ENCODE assay signal across 8 cellular contexts in genomic region chr21:46295996-46296752, GRCh38. TPM values are rescaled to one million over a fixed set of nuclear protein-coding genes. Genes with fewer than 3 reads are reported as not detected.
DNase-seq lines count a peak whose midpoint lies in the region; ATAC-seq and TF ChIP-seq lines count a peak whose summit lies in the region.

No MANE protein-coding gene starts in this region.

- peaks cover 16% of the 10 kb centered on the region; the same call in 1 of the 2 replicates for H3K36me3 ChIP-seq in ACC112 (ENCODE audit: insufficient read depth, low read length)
- H3K36me3 ChIP-seq in fibroblast of lung (ENCODE audit: control insufficient read depth, insufficient read depth, low read length) = peaks cover 5% of the 10 kb centered on the region
- H3K36me3 ChIP-seq in ovary = no peaks in the 10 kb centered on the region
- no peaks in the 10 kb centered on the region for H3K36me3 ChIP-seq in urinary bladder (ENCODE audit: insufficient read depth)
- no peaks in the 10 kb centered on the region for H3K36me3 ChIP-seq in PC-9 (ENCODE audit: low read depth)

- H3K27ac ChIP-seq in ACC112 (ENCODE audit: low read depth, low read length) (peak overlapping the region; percentile 71), fibroblast of lung (ENCODE audit: insufficient read depth, low read length) (no peak overlapping the region), ovary (peak overlapping the region in 1 of 2 donors; percentile 61), urinary bladder (ENCODE audit: low read depth) (peak overlapping the region; percentile 48), PC-9 (no peak overlapping the region)

- CTCF ChIA-PET in Calu3 (lab: Charles Lee) (no interaction called here), PC-9 (lab: Charles Lee) (no interaction called here)

- H3F3A ChIP-seq in PC-9 (ENCODE audit: insufficient read depth, low read depth) = no peaks in the 10 kb centered on the region

- H4K20me1 ChIP-seq in fibroblast of lung (ENCODE audit: control insufficient read depth, extremely low read depth, insufficient read depth, low read length) = no peaks in the 10 kb centered on the region
- H4K20me1 ChIP-seq in PC-9 (ENCODE audit: insufficient read depth) = no peaks in the 10 kb centered on the region

- no peak overlapping the region for H2AFZ ChIP-seq in ACC112 (ENCODE audit: low read length, unreplicated experiment)
- no peak overlapping the region for H2AFZ ChIP-seq in fibroblast of lung (ENCODE audit: low read length)
- H2AFZ ChIP-seq in PC-9 = no peak overlapping the region

- H3K27me3 ChIP-seq in ACC112 (ENCODE audit: insufficient read depth, low read length) (no peaks in the 10 kb centered on the region), fibroblast of lung (ENCODE audit: control insufficient read depth, insufficient read depth, low read length) (no peaks in the 10 kb centered on the region), ovary (no peaks in the 10 kb centered on the region), PC-9 (ENCODE audit: insufficient read depth, low read depth) (no peaks in the 10 kb centered on the region)

- no peak overlapping the region for H3K27ac Mint-ChIP-seq in Calu3 (ENCODE audit: unreplicated experiment)

- BruUV-seq in Calu3 (replicated peaks; lab: Mats Ljungman, UMichigan) (no TSS peak), PC-9 (replicated peaks; lab: Mats Ljungman, UMichigan) (no TSS peak)

- H3K27me3 Mint-ChIP-seq in Calu3 (ENCODE audit: unreplicated experiment) = no peaks in the 10 kb centered on the region

- peak overlapping the region; percentile 62 for H3K4me3 ChIP-seq in ACC112 (ENCODE audit: low read depth, low read length)
- no peak overlapping the region for H3K4me3 ChIP-seq in fibroblast of lung (replicated peaks in 1 of 4; ENCODE audit: control extremely low read depth in 1 of 4, insufficient read depth in 1 of 4, low read depth in 3 of 4, low read length in 4 of 4)
- no peak overlapping the region for H3K4me3 ChIP-seq in ovary
- H3K4me3 ChIP-seq in urinary bladder (ENCODE audit: low read depth, low read length) = peak overlapping the region; percentile 5
- no peak overlapping the region for H3K4me3 ChIP-seq in PC-9

- H3K36me3 Mint-ChIP-seq in Calu3 (ENCODE audit: insufficient read depth, unreplicated experiment) = peaks cover 32% of the 10 kb centered on the region

- H3K4me1 ChIP-seq in ACC112 (ENCODE audit: control insufficient read depth, insufficient read depth, low read length, unreplicated experiment) (peaks cover 22% of the 10 kb centered on the region), fibroblast of lung (ENCODE audit: control insufficient read depth, extremely low read depth, insufficient read depth, low read length) (peaks cover 9% of the 10 kb centered on the region), ovary (ENCODE audit: insufficient read depth) (peaks cover 8% of the 10 kb centered on the region), urinary bladder (ENCODE audit: insufficient read depth) (no peaks in the 10 kb centered on the region), PC-9 (replicated peaks; ENCODE audit: insufficient read depth) (no peaks in the 10 kb centered on the region)

- TF ChIP-seq CTCF in fibroblast of lung (conservative IDR thresholded peaks at IDR 0.05 in 1 of 2, IDR thresholded peaks at IDR 0.05 in 1 of 2; ENCODE audit: low read depth in 1 of 2, low read length in 2 of 2) = no peak
- TF ChIP-seq CTCF in ovary (IDR thresholded peaks at IDR 0.05) = no peak
- no peak for TF ChIP-seq CTCF in Calu3 (IDR thresholded peaks at IDR 0.05; ENCODE audit: unreplicated experiment)
- no peak for TF ChIP-seq CTCF in PC-9 (conservative IDR thresholded peaks at IDR 0.05)

- H3K9ac ChIP-seq in fibroblast of lung (ENCODE audit: insufficient read depth, low read length) = no peak overlapping the region

- ATAC-seq in HG02642 (IDR thresholded peaks at IDR 0.05; ENCODE audit: poor library complexity, unreplicated experiment) = peak; percentile 78

- H3K9me3 ChIP-seq in fibroblast of lung (ENCODE audit: control insufficient read depth, insufficient read depth, low read depth, low read length) (no peaks in the 10 kb centered on the region), ovary (no peaks in the 10 kb centered on the region), PC-9 (ENCODE audit: insufficient read depth, low read depth) (no peaks in the 10 kb centered on the region)

- DNase-seq in activated CD4-positive, alpha-beta T cell treated with anti-CD3 and anti-CD28 coated beads, Interleukin-2, amount 50 U/mL, for 48 hours = peak; percentile 70 to 74
- peak; percentile 40 to 76 for DNase-seq in fibroblast of lung (ENCODE audit: low read depth in 2 of 2)
- peak; percentile 73 to 85 (median 82) for DNase-seq in ovary
- no peak for DNase-seq in Calu3
- no peak for DNase-seq in PC-9

- TF ChIP-seq POLR2A in ovary (IDR thresholded peaks at IDR 0.05) = no peak

- POLR2A ChIA-PET in PC-9 (lab: Charles Lee; ENCODE audit: unreplicated experiment) = no interaction called here

- H3K79me2 ChIP-seq in ACC112 (ENCODE audit: control insufficient read depth, insufficient read depth, low read length, unreplicated experiment) = no peaks in the 10 kb centered on the region
- no peaks in the 10 kb centered on the region for H3K79me2 ChIP-seq in fibroblast of lung (ENCODE audit: control insufficient read depth, insufficient read depth, low read length)
- no peaks in the 10 kb centered on the region for H3K79me2 ChIP-seq in PC-9 (ENCODE audit: low read depth)

- no peak overlapping the region for H3K4me3 Mint-ChIP-seq in Calu3 (ENCODE audit: low read depth, unreplicated experiment)

- intact Hi-C loops in ovary (cut with DNase I) = no loop called here
- intact Hi-C loops in Calu3 (cut with micrococcal nuclease; ENCODE audit: unreplicated experiment) = no loop called here
- intact Hi-C loops in PC-9 (cut with micrococcal nuclease; ENCODE audit: unreplicated experiment) = no loop called here

- no peaks in the 10 kb centered on the region for H3K9me3 Mint-ChIP-seq in Calu3 (ENCODE audit: low read depth, unreplicated experiment)

- no peak for TF ChIP-seq EP300 in ovary (IDR thresholded peaks at IDR 0.05)

- H3K9me2 ChIP-seq in PC-9 (ENCODE audit: insufficient read depth) = no peaks in the 10 kb centered on the region

- 13 to 35% (median 30%) methylated on average over 28 to 29 of the region's 29 CpGs for WGBS in ovary, 3 donors
- WGBS in urinary bladder = 43% methylated on average over 29 of the region's 29 CpGs

- no peaks in the 10 kb centered on the region for H3K4me1 Mint-ChIP-seq in Calu3 (ENCODE audit: low read depth, unreplicated experiment)

- H3K4me2 ChIP-seq in fibroblast of lung (ENCODE audit: extremely low read depth, insufficient read depth, low read length) = peak overlapping the region; percentile 23
- no peak overlapping the region for H3K4me2 ChIP-seq in PC-9

RNA-seq across cellular contexts. Expression of gene YBEY, which starts 10.0 kb away (rescaled TPM):
- total RNA-seq in fibroblast of lung (15.9 and 23.6 TPM in 2 replicates), ovary (10 to 100 TPM; 10.7 to 22.6 (median 14.9) TPM), urinary bladder (10.6 TPM), Calu3 (2022) (10.4 and 11.3 TPM in 2 replicates), PC-9 (2021) (13.8 and 17.3 TPM in 2 replicates)
- polyA plus RNA-seq in fibroblast of lung (18.6 and 22.5 TPM in 2 replicates), ovary (10 to 100 TPM; 16.4 to 27.9 TPM), urinary bladder (12.1 TPM)
- polyA plus RNA-seq in fibroblast of lung (2012) = 16.1 and 16.9 TPM in 2 replicates
- 9.3 TPM in 1 of 2 replicates, not detected in the other for polyA minus RNA-seq in fibroblast of lung (ENCODE audit: low replicate concordance)

RNA-seq across cellular contexts. Expression of gene MCM3AP, which starts 10.8 kb away (rescaled TPM):
- 64.6 and 71.9 TPM in 2 replicates for total RNA-seq in fibroblast of lung
- polyA plus RNA-seq in fibroblast of lung = 40.4 and 52.4 TPM in 2 replicates
- 42.3 and 46.0 TPM in 2 replicates for polyA plus RNA-seq in fibroblast of lung (2012)
- 60.8 and 91.0 TPM in 2 replicates for polyA minus RNA-seq in fibroblast of lung (ENCODE audit: low replicate concordance)
- 10 to 100 TPM; 58.2 to 89.3 (median 84.5) TPM for total RNA-seq in ovary
- polyA plus RNA-seq in ovary = 10 to 100 TPM; 35.9 to 50.4 TPM
- 65.0 TPM for total RNA-seq in urinary bladder
- 52.9 TPM for polyA plus RNA-seq in urinary bladder
- 64.1 and 66.5 TPM in 2 replicates for total RNA-seq in Calu3 (2022)
- total RNA-seq in PC-9 (2021) = 57.8 and 69.6 TPM in 2 replicates

RNA-seq across cellular contexts. Expression of gene C21orf58, which starts 27.5 kb away (rescaled TPM):
- total RNA-seq in fibroblast of lung = 1.3 and 2.5 TPM in 2 replicates
- polyA plus RNA-seq in fibroblast of lung = 1.4 and 2.3 TPM in 2 replicates
- 0.73 and 2.5 TPM in 2 replicates for polyA plus RNA-seq in fibroblast of lung (2012)
- polyA minus RNA-seq in fibroblast of lung (ENCODE audit: low replicate concordance) = 3.1 and 4.3 TPM in 2 replicates
- total RNA-seq in ovary = 10 to 100 TPM in 1 of 7 donors, 1 to 10 TPM in 6; 1.6 to 26.8 (median 2.3) TPM
- 1 to 10 TPM in 1 of 2 donors, under 1 TPM in 1; 0.63 to 2.7 TPM for polyA plus RNA-seq in ovary
- 5.2 TPM for total RNA-seq in urinary bladder
- 1.5 TPM for polyA plus RNA-seq in urinary bladder
- 23.4 and 28.2 TPM in 2 replicates for total RNA-seq in Calu3 (2022)
- 28.9 and 30.7 TPM in 2 replicates for total RNA-seq in PC-9 (2021)

RNA-seq across cellular contexts. Expression of gene PCNT, which starts 27.8 kb away (rescaled TPM):
- total RNA-seq in fibroblast of lung = 15.7 and 26.1 TPM in 2 replicates
- polyA plus RNA-seq in fibroblast of lung = 7.4 and 11.1 TPM in 2 replicates
- 9.9 and 12.6 TPM in 2 replicates for polyA plus RNA-seq in fibroblast of lung (2012)
- 33.4 and 56.0 TPM in 2 replicates for polyA minus RNA-seq in fibroblast of lung (ENCODE audit: low replicate concordance)
- total RNA-seq in ovary = 10 to 100 TPM; 14.7 to 28.2 (median 24.0) TPM
- polyA plus RNA-seq in ovary = 10 to 100 TPM; 11.1 to 11.4 TPM
- 22.4 TPM for total RNA-seq in urinary bladder
- 15.7 TPM for polyA plus RNA-seq in urinary bladder
- total RNA-seq in Calu3 (2022) = 32.2 and 34.3 TPM in 2 replicates
- total RNA-seq in PC-9 (2021) = 33.4 and 33.6 TPM in 2 replicates

Comparison
In these comparisons a context has a peak if more than half of its experiments do, and no peak if none do; other contexts are left out.
1. H3K27ac ChIP-seq: peak in ACC112 (single experiment) and urinary bladder (single experiment); none in fibroblast of lung (single experiment) and PC-9 (single experiment).
2. H3K4me3 ChIP-seq: peak in ACC112 (single experiment) and urinary bladder (single experiment); none in fibroblast of lung (0 of 4), ovary (single experiment) and PC-9 (single experiment).
3. DNase-seq: peak in activated CD4-positive, alpha-beta T cell treated with anti-CD3 and anti-CD28 coated beads, Interleukin-2, amount 50 U/mL, for 48 hours (2 of 2), fibroblast of lung (2 of 2) and ovary (5 of 5); none in Calu3 (single experiment) and PC-9 (0 of 2).